Comparison of ENCODE assay signal across 20 cellular contexts in the genomic region with DNA sequence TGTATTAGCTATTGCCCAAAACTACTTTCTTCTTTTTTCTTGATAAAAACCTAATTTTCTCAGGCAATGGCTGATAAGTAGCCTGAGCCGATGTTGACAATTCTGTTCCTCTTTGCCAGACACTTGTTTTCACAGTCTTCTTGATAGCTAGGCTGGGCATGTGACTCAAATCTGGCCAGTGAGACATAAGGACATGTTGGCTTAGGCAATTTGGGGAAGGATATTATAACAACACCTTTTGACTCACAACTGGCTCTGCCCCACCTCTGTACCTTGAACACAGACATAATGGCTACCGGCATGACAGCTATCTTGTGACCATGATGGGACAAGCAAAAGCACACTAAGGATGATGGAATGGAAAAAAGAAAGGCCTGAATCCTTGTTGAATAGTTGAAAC.
DNase-seq lines count a peak whose midpoint lies in the region; ATAC-seq, FAIRE-seq and TF ChIP-seq lines count a peak whose summit lies in the region.
"Had no signal": no experiment of that assay in that cellular context is flagged by ENCODE, and none has a peak within 500 bp of the region (broad histone marks: within the 10 kb centered on the region; RNA-seq: fewer than 3 reads in every experiment).

No MANE protein-coding gene starts in this region.

- H3T11ph ChIP-seq in H9 (ENCODE audit: low read length) = no peak overlapping the region

- POLR2A ChIA-PET in WTC11 (lab: Charles Lee) = no interaction called here

- H3K4me3 ChIP-seq in bronchial epithelial cell (ENCODE audit: low read depth, low read length) = no peak overlapping the region
- H3K4me3 ChIP-seq: Peyer's patch had no signal

- no peaks in the 10 kb centered on the region for H3K4me1 ChIP-seq in H9 (ENCODE audit: insufficient read depth, low read length)
- H3K4me1 ChIP-seq: Peyer's patch had no signal

- no peak overlapping the region for H3K23ac ChIP-seq in H9 (ENCODE audit: insufficient read length, low read depth, low read length)

- H2BK15ac ChIP-seq in H9 (ENCODE audit: low read depth, low read length) = no peak overlapping the region

- H4K20me1 ChIP-seq in H9 (ENCODE audit: control insufficient read depth, insufficient read depth, insufficient read length) = no peaks in the 10 kb centered on the region

- TF ChIP-seq CTCF in bronchial epithelial cell (IDR thresholded peaks at IDR 0.05; ENCODE audit: insufficient read depth, low read length, severe bottlenecking) (no peak), H9 (conservative IDR thresholded peaks at IDR 0.05) (no peak), WTC11 (IDR thresholded peaks at IDR 0.05) (no peak)

- H3K27ac Mint-ChIP-seq in activated naive CD4-positive, alpha-beta T cell treated with anti-CD3 and anti-CD28 coated beads, Interleukin-2, amount 50 U/mL, for 72 hours = no peak overlapping the region
- no peak overlapping the region for H3K27ac Mint-ChIP-seq in H9
- H3K27ac Mint-ChIP-seq in WTC11 = no peak overlapping the region
- H3K27ac Mint-ChIP-seq: activated naive CD4-positive, alpha-beta T cell treated with anti-CD3 and anti-CD28 coated beads, Interleukin-2, amount 10 ng/mL, durations not matched to agents 7 days and 5 days; naive thymus-derived CD8-positive, alpha-beta T cell had no signal

- H4K5ac ChIP-seq in H9 (ENCODE audit: insufficient read length, low read depth, low read length) = no peak overlapping the region

- no peaks in the 10 kb centered on the region for H3K23me2 ChIP-seq in H9 (ENCODE audit: insufficient read length, low read depth, low read length, poor library complexity, severe bottlenecking)

- no peak overlapping the region for H2AFZ ChIP-seq in H9 (ENCODE audit: low read length)

- no peak for FAIRE-seq in bronchial epithelial cell (lab: Jason Lieb, UNC)

- H3K18ac ChIP-seq in H9 (ENCODE audit: insufficient read length, low read depth, low read length) = no peak overlapping the region

- CTCF ChIA-PET in WTC11 (lab: Charles Lee) = interaction anchor here (0.9 kb wide), 1 partner anchor 13 kb away, joined by 3 read pairs; no protein-coding TSS in a partner anchor

- no peak overlapping the region for H3K14ac ChIP-seq in H9 (ENCODE audit: insufficient read depth, low read length)

- no peak overlapping the region for H3K27ac ChIP-seq in H9 (ENCODE audit: insufficient read length, low read depth, low read length)
- H3K27ac ChIP-seq: Peyer's patch had no signal

- no peak overlapping the region for H3K56ac ChIP-seq in H9 (ENCODE audit: insufficient read length, low read depth, low read length)

- H2AK5ac ChIP-seq in H9 (ENCODE audit: insufficient read length, low read length) = no peak overlapping the region

- no peaks in the 10 kb centered on the region for H3K9me3 ChIP-seq in H9 (ENCODE audit: control insufficient read depth, low read depth, low read length)
- H3K9me3 ChIP-seq: Peyer's patch, SK-N-SH had no signal

- H3K27me3 ChIP-seq in bronchial epithelial cell (ENCODE audit: control insufficient read depth, insufficient read depth, low read length) (no peaks in the 10 kb centered on the region), H9 (ENCODE audit: insufficient read depth, low read length) (no peaks in the 10 kb centered on the region)
- H3K27me3 ChIP-seq: Peyer's patch had no signal

- no peaks in the 10 kb centered on the region for H3K79me2 ChIP-seq in H9 (ENCODE audit: insufficient read depth, low read length)

- no peak overlapping the region for H4K8ac ChIP-seq in H9 (replicated peaks; ENCODE audit: insufficient read length, low read depth, low read length)

- no peak overlapping the region for H3K4ac ChIP-seq in H9 (ENCODE audit: low read depth, low read length)

- no peak overlapping the region for H3K9ac ChIP-seq in H9 (ENCODE audit: extremely low read depth, insufficient read length, low read length)
- H3K9ac ChIP-seq: SK-N-SH had no signal

- no peak overlapping the region for H2BK5ac ChIP-seq in H9 (ENCODE audit: insufficient read length, low read length)

- H3K4me1 Mint-ChIP-seq in H9 (peaks cover 3 to 5% of the 10 kb centered on the region in 2 experiments; a peak in 3 of 4 replicates), WTC11 (0 out of 2 replicates have a peak, but pooled peaks cover 3% of the 10 kb centered on the region)
- H3K4me1 Mint-ChIP-seq: activated naive CD4-positive, alpha-beta T cell treated with anti-CD3 and anti-CD28 coated beads, Interleukin-2, amount 10 ng/mL, durations not matched to agents 7 days and 5 days; naive thymus-derived CD8-positive, alpha-beta T cell had no signal

- H3K36me3 Mint-ChIP-seq in activated naive CD4-positive, alpha-beta T cell treated with anti-CD3 and anti-CD28 coated beads, Interleukin-2, amount 50 U/mL, for 72 hours = peaks cover 6% of the 10 kb centered on the region in 2 donors
- H3K36me3 Mint-ChIP-seq in H9 (ENCODE audit: insufficient read depth in 1 of 3, low read depth in 3 of 3) = peaks cover 2 to 5% (median 3%) of the 10 kb centered on the region in 3 experiments; a peak in 3 of 7 replicates
- H3K36me3 Mint-ChIP-seq in WTC11 = no peaks in the 10 kb centered on the region

- H4K91ac ChIP-seq in H9 (ENCODE audit: insufficient read length, low read depth, low read length) = no peak overlapping the region

- peak; percentile 33 to 59 for ATAC-seq in activated naive CD4-positive, alpha-beta T cell treated with anti-CD3 and anti-CD28 coated beads, Interleukin-2, amount 50 U/mL, for 72 hours
- no peak for ATAC-seq in WTC11
- ATAC-seq: left lobe of liver; naive thymus-derived CD8-positive, alpha-beta T cell had no signal

- no peaks in the 10 kb centered on the region for H3K79me1 ChIP-seq in H9 (ENCODE audit: insufficient read depth, low read depth, low read length, poor library complexity, severe bottlenecking)

- H3K27me3 Mint-ChIP-seq in H9 (ENCODE audit: low read depth) = no peaks in the 10 kb centered on the region
- no peaks in the 10 kb centered on the region for H3K27me3 Mint-ChIP-seq in WTC11 (ENCODE audit: low read depth)
- H3K27me3 Mint-ChIP-seq: activated naive CD4-positive, alpha-beta T cell treated with anti-CD3 and anti-CD28 coated beads, Interleukin-2, amount 10 ng/mL, durations not matched to agents 7 days and 5 days; naive thymus-derived CD8-positive, alpha-beta T cell had no signal

- no peak for DNase-seq in activated naive CD4-positive, alpha-beta T cell treated with anti-CD3 and anti-CD28 coated beads, Interleukin-2, amount 50 U/mL, for 72 hours (ENCODE audit: low spot score in 2 of 2)
- no peak for DNase-seq in activated naive CD4-positive, alpha-beta T cell treated with anti-CD3 and anti-CD28 coated beads, Interleukin-2, amount 50 U/mL, for 16 hours
- DNase-seq in OCI-M1 (lab: John Stamatoyannopoulos, UW) = peak; percentile 71
- DNase-seq in bronchial epithelial cell (ENCODE audit: low read depth) = peak; percentile 71
- peak; percentile 7 for DNase-seq in renal cortical epithelial cell (ENCODE audit: low read depth)
- DNase-seq in H9 = no peak
- DNase-seq in WTC11 (ENCODE audit: low spot score) = no peak
- DNase-seq in NCI-H226 = no peak
- DNase-seq: activated CD4-positive, alpha-beta T cell treated with anti-CD3 and anti-CD28 coated beads for 1 hour; activated CD8-positive, alpha-beta memory T cell treated with anti-CD3 and anti-CD28 coated beads for 24 hours; activated naive CD4-positive, alpha-beta T cell treated with anti-CD3 and anti-CD28 coated beads, Interleukin-2, amount 10 ng/mL, durations not matched to agents 7 days and 5 days; activated T-cell treated with anti-CD3 and anti-CD28 coated beads, Interleukin-2, amount 50 U/mL, for 48 hours; anterior cingulate cortex; effector CD8-positive, alpha-beta T cell; Kasumi-1; naive thymus-derived CD8-positive, alpha-beta T cell; Peyer's patch; SK-N-SH; stimulated activated CD4-positive, alpha-beta T cell treated with anti-CD3 and anti-CD28 coated beads, Interleukin-15, amount 100 ng/mL, for 24 hours had no signal

- H2BK20ac ChIP-seq in H9 (ENCODE audit: low read depth, low read length, poor library complexity, severe bottlenecking) = no peak overlapping the region

- no peak overlapping the region for H2BK12ac ChIP-seq in H9 (ENCODE audit: insufficient read length, low read depth, low read length)

- H3K4me3 Mint-ChIP-seq in H9 (no peak overlapping the region), WTC11 (no peak overlapping the region)
- H3K4me3 Mint-ChIP-seq: activated naive CD4-positive, alpha-beta T cell treated with anti-CD3 and anti-CD28 coated beads, Interleukin-2, amount 10 ng/mL, durations not matched to agents 7 days and 5 days; naive thymus-derived CD8-positive, alpha-beta T cell had no signal

- WGBS in H9 (ENCODE audit: extremely low coverage, insufficient read length, low lambda C conversion rate) = no CpG with 5 or more reads among the region's 2 CpGs

- H3K4me2 ChIP-seq in H9 (ENCODE audit: insufficient read depth, insufficient read length, low read length) = no peak overlapping the region
- H3K4me2 ChIP-seq: SK-N-SH had no signal

- no peak overlapping the region for H2BK120ac ChIP-seq in H9 (ENCODE audit: low read depth, low read length, poor library complexity, severe bottlenecking)

- no peaks in the 10 kb centered on the region for H3K36me3 ChIP-seq in bronchial epithelial cell (ENCODE audit: control insufficient read depth, insufficient read depth, low read length)
- H3K36me3 ChIP-seq: Peyer's patch had no signal

- no peaks in the 10 kb centered on the region for H3K9me3 Mint-ChIP-seq in activated naive CD4-positive, alpha-beta T cell treated with anti-CD3 and anti-CD28 coated beads, Interleukin-2, amount 50 U/mL, for 72 hours
- H3K9me3 Mint-ChIP-seq in H9 = peaks cover 0 to 3% of the 10 kb centered on the region in 2 experiments; a peak in 1 of 5 replicates
- H3K9me3 Mint-ChIP-seq in WTC11 = peaks cover 7% of the 10 kb centered on the region
- H3K9me3 Mint-ChIP-seq: naive thymus-derived CD8-positive, alpha-beta T cell had no signal

TF ChIP-seq in WTC11, 78 proteins besides CTCF, POLR2A, EP300 and RAD21:
- no peak for TF ChIP-seq CBFB (CRISPR knock-in tag; IDR thresholded peaks at IDR 0.05; ENCODE audit: low read depth)
- no peak for TF ChIP-seq ESRRA (CRISPR knock-in tag; IDR thresholded peaks at IDR 0.05; ENCODE audit: borderline replicate concordance)
- no peak for TF ChIP-seq GRHL2 (CRISPR knock-in tag; IDR thresholded peaks at IDR 0.05; ENCODE audit: insufficient replicate concordance, severe bottlenecking)

Comparison
In these comparisons a context has a peak if more than half of its experiments do, and no peak if none do; other contexts are left out.
1. DNase-seq: peak in OCI-M1 (single experiment), bronchial epithelial cell (single experiment) and renal cortical epithelial cell (single experiment); none in activated naive CD4-positive, alpha-beta T cell treated with anti-CD3 and anti-CD28 coated beads, Interleukin-2, amount 50 U/mL, for 72 hours (0 of 2), activated naive CD4-positive, alpha-beta T cell treated with anti-CD3 and anti-CD28 coated beads, Interleukin-2, amount 50 U/mL, for 16 hours (single experiment), H9 (single experiment), WTC11 (single experiment) and NCI-H226 (single experiment).